In the genomic region with DNA sequence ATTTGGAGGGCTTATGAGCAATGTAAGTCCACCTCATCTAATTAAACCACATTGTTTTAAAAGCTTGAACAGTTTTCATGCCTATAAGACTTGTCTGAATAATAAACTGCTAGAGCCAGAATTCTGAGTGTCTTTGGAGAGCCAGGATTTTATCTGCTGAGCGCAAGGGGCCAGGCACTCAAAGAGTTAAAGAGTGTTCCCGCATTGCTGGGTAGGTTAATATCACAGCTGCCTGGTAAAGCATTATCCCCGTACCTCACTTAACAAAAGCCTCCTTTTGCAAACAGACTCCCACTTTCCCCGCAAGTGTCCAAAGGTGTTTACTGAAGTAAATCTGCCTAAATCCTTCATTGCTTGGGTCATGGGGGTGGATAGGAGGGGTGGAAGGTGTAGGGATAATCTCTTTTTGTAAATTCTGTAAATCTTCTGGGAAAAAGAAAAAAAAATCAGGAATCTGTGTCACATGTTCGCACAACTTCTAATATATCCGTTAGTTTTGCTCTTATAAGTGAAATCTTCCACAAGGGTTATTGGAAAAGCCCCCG, we compare ENCODE assay signal across 10 cellular contexts. TPM values are rescaled to one million over a fixed set of nuclear protein-coding genes. Genes with fewer than 3 reads are reported as not detected.
DNase-seq lines count a peak whose midpoint lies in the region; TF ChIP-seq lines count a peak whose summit lies in the region.
"Had no signal": no experiment of that assay in that cellular context is flagged by ENCODE, and none has a peak within 500 bp of the region (broad histone marks: within the 10 kb centered on the region; RNA-seq: fewer than 3 reads in every experiment).

No MANE protein-coding gene starts in this region.

- no peak overlapping the region for H4K8ac ChIP-seq in mesendoderm (ENCODE audit: low read depth, low read length)

- no peak for TF ChIP-seq CTCF in cardiac fibroblast (IDR thresholded peaks at IDR 0.05; ENCODE audit: low read depth, low read length)
- no peak for TF ChIP-seq CTCF in testis (IDR thresholded peaks at IDR 0.05)
- TF ChIP-seq CTCF in GM10266 (IDR thresholded peaks at IDR 0.05; ENCODE audit: control insufficient read depth, insufficient read depth, low read depth, missing control alignments): no peak

- H3K36me3 ChIP-seq in mesendoderm (ENCODE audit: control insufficient read depth, insufficient read depth, low read length): no peaks in the 10 kb centered on the region
- no peaks in the 10 kb centered on the region for H3K36me3 ChIP-seq in testis (ENCODE audit: low read depth, missing control alignments)

- H3K4me3 ChIP-seq in cardiac fibroblast (replicated peaks in 1 of 2; ENCODE audit: low read depth in 2 of 2, low read length in 2 of 2) (no peak overlapping the region), mesendoderm (ENCODE audit: low read length) (no peak overlapping the region), testis (no peak overlapping the region)

- H2AK5ac ChIP-seq in mesendoderm (ENCODE audit: low read length): no peak overlapping the region

- no peak overlapping the region for H3K9ac ChIP-seq in mesendoderm (ENCODE audit: low read length)
- H3K9ac ChIP-seq: KMS-11 had no signal

- H3K23ac ChIP-seq in mesendoderm (ENCODE audit: low read length): no peak overlapping the region

- no peak overlapping the region for H2BK15ac ChIP-seq in mesendoderm (replicated peaks; ENCODE audit: low read depth)

- peak; percentile 61 for DNase-seq in NCI-H2107 treated with DMSO at 0.1 percent for 48 hours (lab: John Stamatoyannopoulos, UW; ENCODE audit: unreplicated experiment)
- DNase-seq in NCI-H2107 (lab: John Stamatoyannopoulos, UW): no peak
- DNase-seq in cardiac fibroblast (ENCODE audit: low read depth in 2 of 2): peak; percentile 30 to 44
- no peak for DNase-seq in mesendoderm
- DNase-seq in testis: no peak
- no peak for DNase-seq in NCI-H187 treated with DMSO at 0.1 percent for 48 hours (lab: John Stamatoyannopoulos, UW)
- DNase-seq in NCI-H2171 treated with DMSO at 0.1 percent for 48 hours (lab: John Stamatoyannopoulos, UW): no peak
- DNase-seq in GM10266 (ENCODE audit: extremely low spot score): no peak

- no CpG with 5 or more reads among the region's 7 CpGs for WGBS in mesendoderm (ENCODE audit: extremely low coverage, insufficient coverage, low lambda C conversion rate)
- WGBS in testis, 2 donors: 44 to 46% methylated on average over 7 of the region's 7 CpGs

- H3K4ac ChIP-seq in mesendoderm (ENCODE audit: low read depth, low read length): no peak overlapping the region

- H3K27ac ChIP-seq in mesendoderm (ENCODE audit: low read depth, low read length): peak overlapping the region; percentile 40
- peak overlapping the region; percentile 99 to 100 for H3K27ac ChIP-seq in testis
- H3K27ac ChIP-seq: epithelial cell of prostate, KMS-11 had no signal

- intact Hi-C loops in testis (cut with DNase I; ENCODE audit: low total_unique reads): no loop called here

- no peak overlapping the region for H4K5ac ChIP-seq in mesendoderm (ENCODE audit: low read length)

- peaks cover 19% of the 10 kb centered on the region for H3K27me3 ChIP-seq in mesendoderm (ENCODE audit: insufficient read depth, low read length, poor library complexity)
- no peaks in the 10 kb centered on the region for H3K27me3 ChIP-seq in testis

- TF ChIP-seq POLR2A in testis (IDR thresholded peaks at IDR 0.05): no peak

- H3K4me2 ChIP-seq in mesendoderm (ENCODE audit: low read length): no peak overlapping the region
- H3K4me2 ChIP-seq: KMS-11 had no signal

- no peaks in the 10 kb centered on the region for H3K9me3 ChIP-seq in testis

- H3K4me1 ChIP-seq in mesendoderm (ENCODE audit: control insufficient read depth, low read depth, low read length) (peaks cover 22% of the 10 kb centered on the region), testis (peaks cover 79% of the 10 kb centered on the region)

- no peaks in the 10 kb centered on the region for H3K79me2 ChIP-seq in mesendoderm (ENCODE audit: control insufficient read depth, insufficient read depth, low read length)

- H2BK120ac ChIP-seq in mesendoderm (ENCODE audit: low read depth, low read length): no peak overlapping the region

- no peak overlapping the region for H3K56ac ChIP-seq in mesendoderm (ENCODE audit: low read length)

- peak overlapping the region; percentile 62 for H3K18ac ChIP-seq in mesendoderm (ENCODE audit: low read length)

- H3K79me1 ChIP-seq in mesendoderm (ENCODE audit: low read length): no peaks in the 10 kb centered on the region

- no peak overlapping the region for H2BK5ac ChIP-seq in mesendoderm (ENCODE audit: low read length)

RNA-seq across cellular contexts. Expression of a gene that starts 10.8 kb away (rescaled TPM):
- polyA plus RNA-seq in mesendoderm (2013, experiment 1 of 2): 0.74 TPM
- polyA plus RNA-seq in mesendoderm (2013, experiment 2 of 2): 0.83 TPM
- total RNA-seq in testis: 10 to 100 TPM; 87.8 to 96.4 TPM
- 38.7 TPM for polyA plus RNA-seq in testis (ENCODE audit: insufficient read depth, low read depth, low replicate concordance)

Comparison
In these comparisons a context has a peak if more than half of its experiments do, and no peak if none do; other contexts are left out.
1. DNase-seq: peak in NCI-H2107 treated with DMSO at 0.1 percent for 48 hours (single experiment) and cardiac fibroblast (2 of 2); none in NCI-H2107 (single experiment), mesendoderm (single experiment), testis (single experiment), NCI-H187 treated with DMSO at 0.1 percent for 48 hours (single experiment), NCI-H2171 treated with DMSO at 0.1 percent for 48 hours (single experiment) and GM10266 (single experiment).